Comparison of ENCODE assay signal across 14 cellular contexts in the genomic region with DNA sequence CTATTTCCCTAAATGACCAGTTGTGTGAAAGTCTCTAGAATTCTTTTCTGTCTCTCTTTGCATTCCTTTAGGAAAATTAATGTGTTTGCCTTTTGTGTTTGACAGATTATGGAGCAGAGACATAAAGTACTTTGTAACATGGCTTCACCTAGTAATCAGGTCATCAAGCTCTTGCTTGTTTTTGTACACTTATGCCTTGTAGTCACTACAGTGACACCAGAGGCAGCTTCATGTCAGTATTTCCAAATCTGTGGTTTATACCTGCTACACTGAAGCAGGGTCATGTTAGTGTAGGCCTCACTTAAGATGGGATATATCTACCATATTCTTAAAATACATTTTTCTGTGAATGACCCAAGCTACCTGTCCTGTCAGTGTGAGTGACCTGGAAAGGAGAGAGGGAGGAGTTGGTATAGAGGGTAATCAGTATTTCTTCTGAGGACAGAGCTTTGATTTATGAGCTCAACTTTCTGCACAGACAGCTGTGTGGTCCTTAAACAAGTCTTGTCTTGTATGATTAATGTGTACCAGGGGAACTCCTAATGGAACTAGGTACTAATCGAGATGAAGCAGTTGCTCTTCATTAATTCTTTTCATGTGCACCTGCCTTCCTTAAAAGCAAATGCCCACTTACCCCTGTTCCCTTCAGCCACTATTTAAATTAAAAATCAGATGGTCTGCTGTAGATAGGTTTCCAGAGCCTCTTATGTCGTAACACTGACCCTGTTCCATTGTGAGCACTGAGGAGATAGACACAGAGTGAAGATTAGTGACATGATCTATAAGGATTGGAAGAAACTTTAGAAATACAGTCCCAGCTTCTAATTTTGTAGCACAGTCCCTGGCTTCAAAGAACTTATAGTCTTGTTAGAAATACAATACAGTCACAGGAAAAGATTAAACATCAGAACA. TPM values are rescaled to one million over a fixed set of nuclear protein-coding genes. Genes with fewer than 3 reads are reported as not detected.
DNase-seq lines count a peak whose midpoint lies in the region; ATAC-seq and TF ChIP-seq lines count a peak whose summit lies in the region.
"Had no signal": no experiment of that assay in that cellular context is flagged by ENCODE, and none has a peak within 500 bp of the region (broad histone marks: within the 10 kb centered on the region; RNA-seq: fewer than 3 reads in every experiment).

No MANE protein-coding gene starts in this region.

- no peaks in the 10 kb centered on the region for H3K27me3 Mint-ChIP-seq in CD4-positive, alpha-beta memory T cell
- no peaks in the 10 kb centered on the region for H3K27me3 Mint-ChIP-seq in glutamatergic neuron (ENCODE audit: unreplicated experiment)

- no peak overlapping the region for H3K4me3 ChIP-seq in CD4-positive, alpha-beta memory T cell (ENCODE audit: low read length in 2 of 2)
- H3K4me3 ChIP-seq in Karpas-422 (ENCODE audit: low read length) = peak overlapping the region; percentile 23
- H3K4me3 ChIP-seq: spleen had no signal

- peaks cover 7 to 12% of the 10 kb centered on the region in 2 donors for H3K36me3 Mint-ChIP-seq in CD4-positive, alpha-beta memory T cell
- no peaks in the 10 kb centered on the region for H3K36me3 Mint-ChIP-seq in glutamatergic neuron (ENCODE audit: unreplicated experiment)

- H3K27ac Mint-ChIP-seq in CD4-positive, alpha-beta memory T cell = peak overlapping the region in 4 of 7 donors; percentile 6 to 75 (median 40)
- H3K27ac Mint-ChIP-seq in glutamatergic neuron (ENCODE audit: unreplicated experiment) = no peak overlapping the region

- no peaks in the 10 kb centered on the region for H3K27me3 ChIP-seq in CD4-positive, alpha-beta memory T cell (ENCODE audit: insufficient read depth, low read length)
- no peaks in the 10 kb centered on the region for H3K27me3 ChIP-seq in Karpas-422 (ENCODE audit: low read length)
- H3K27me3 ChIP-seq: spleen had no signal

- H3K27ac ChIP-seq in CD4-positive, alpha-beta memory T cell (ENCODE audit: low read depth, low read length) = no peak overlapping the region
- peak overlapping the region; percentile 87 for H3K27ac ChIP-seq in Karpas-422 (ENCODE audit: low read length)
- H3K27ac ChIP-seq: spleen had no signal

- H3K4me2 ChIP-seq in Karpas-422 (ENCODE audit: low read depth, low read length, poor library complexity, severe bottlenecking) = peak overlapping the region; percentile 48

- CTCF ChIA-PET in CD4-positive, alpha-beta memory T cell (lab: Charles Lee; ENCODE audit: partially characterized antibody) = interaction anchor here (0.9 to 3.4 kb wide), 4 partner anchors 10 to 132 kb away, joined by 3 to 20 read pairs (median 5); no protein-coding TSS in a partner anchor

- ATAC-seq in GM21390 (IDR thresholded peaks at IDR 0.05; ENCODE audit: unreplicated experiment) = no peak

- POLR2A ChIA-PET in CD4-positive, alpha-beta memory T cell (lab: Charles Lee; ENCODE audit: partially characterized antibody) = interaction anchor here (1.4 to 1.7 kb wide), 2 partner anchors 9 to 14 kb away, joined by 3 read pairs; no protein-coding TSS in a partner anchor

- H3K79me2 ChIP-seq in Karpas-422 (ENCODE audit: low read length) = peaks cover 75% of the 10 kb centered on the region

- H3K9me3 Mint-ChIP-seq in CD4-positive, alpha-beta memory T cell = no peaks in the 10 kb centered on the region
- no peaks in the 10 kb centered on the region for H3K9me3 Mint-ChIP-seq in glutamatergic neuron (ENCODE audit: unreplicated experiment)
- H3K9me3 Mint-ChIP-seq: activated T-cell treated with anti-CD3 and anti-CD28 coated beads, Interleukin-2, amount 50 U/mL, for 4 hours; immature natural killer cell had no signal

- H2AFZ ChIP-seq in Karpas-422 (ENCODE audit: low read length) = no peak overlapping the region

- no peak for TF ChIP-seq CTCF in glutamatergic neuron (IDR thresholded peaks at IDR 0.05; ENCODE audit: partially characterized antibody, unreplicated experiment)

- peaks cover 24 to 45% (median 35%) of the 10 kb centered on the region in 4 donors for H3K4me1 Mint-ChIP-seq in CD4-positive, alpha-beta memory T cell
- H3K4me1 Mint-ChIP-seq in glutamatergic neuron (ENCODE audit: low read depth, unreplicated experiment) = peaks cover 15% of the 10 kb centered on the region

- no peak for DNase-seq in CD4-positive, alpha-beta memory T cell
- DNase-seq in Karpas-422 = peak; percentile 89
- peak; percentile 26 for DNase-seq in OCI-M1 (lab: John Stamatoyannopoulos, UW)
- DNase-seq in glutamatergic neuron = no peak
- no peak for DNase-seq in stimulated activated CD4-positive, alpha-beta T cell treated with anti-CD3 and anti-CD28 coated beads, Interleukin-4, amount 100 ng/mL, for 4 hours
- no peak for DNase-seq in stimulated activated naive CD4-positive, alpha-beta T cell treated with Interleukin-2 at 50 U/mL for 16 hours (lab: John Stamatoyannopoulos, UW)
- no peak for DNase-seq in stimulated activated CD4-positive, alpha-beta T cell treated with anti-CD3 and anti-CD28 coated beads, Interleukin-4, amount 100 ng/mL, for 24 hours
- DNase-seq: activated T-cell treated with anti-CD3 and anti-CD28 coated beads, Interleukin-2, amount 50 U/mL, for 4 hours; immature natural killer cell; MM.1S; PC-3; spleen; T1000 had no signal

- H3K9me3 ChIP-seq in CD4-positive, alpha-beta memory T cell (ENCODE audit: control insufficient read depth in 1 of 2, low read length in 2 of 2) = no peaks in the 10 kb centered on the region
- H3K9me3 ChIP-seq in Karpas-422 (ENCODE audit: low read length) = no peaks in the 10 kb centered on the region
- H3K9me3 ChIP-seq: spleen had no signal

- H3K4me3 Mint-ChIP-seq in CD4-positive, alpha-beta memory T cell = no peak overlapping the region
- peak overlapping the region; percentile 21 for H3K4me3 Mint-ChIP-seq in glutamatergic neuron (ENCODE audit: unreplicated experiment)
- H3K4me3 Mint-ChIP-seq: activated T-cell treated with anti-CD3 and anti-CD28 coated beads, Interleukin-2, amount 50 U/mL, for 4 hours; immature natural killer cell had no signal

- H4K20me1 ChIP-seq in Karpas-422 (ENCODE audit: insufficient read depth, low read depth, low read length) = no peaks in the 10 kb centered on the region

- intact Hi-C loops in CD4-positive, alpha-beta memory T cell (cut with micrococcal nuclease) = no loop called here

- peaks cover 30% of the 10 kb centered on the region for H3K4me1 ChIP-seq in CD4-positive, alpha-beta memory T cell (ENCODE audit: insufficient read depth, low read length)
- peaks cover 99% of the 10 kb centered on the region for H3K4me1 ChIP-seq in Karpas-422 (ENCODE audit: low read length)

- peak overlapping the region; percentile 22; the same call in 1 of the 2 replicates for H3K9ac ChIP-seq in Karpas-422 (ENCODE audit: low read length)

- H3K9me2 ChIP-seq in Karpas-422 (replicated peaks; ENCODE audit: insufficient read depth, low read length) = no peaks in the 10 kb centered on the region

- H3K36me3 ChIP-seq in CD4-positive, alpha-beta memory T cell (ENCODE audit: insufficient read depth, low read length) = no peaks in the 10 kb centered on the region
- H3K36me3 ChIP-seq in Karpas-422 (ENCODE audit: insufficient read depth, low read length) = no peaks in the 10 kb centered on the region

RNA-seq across cellular contexts. Expression of gene MACO1, which starts 45.7 kb away (rescaled TPM):
- 10 to 100 TPM; 20.6 TPM for total RNA-seq in CD4-positive, alpha-beta memory T cell
- polyA plus RNA-seq in CD4-positive, alpha-beta memory T cell = 1 to 10 TPM; 3.1 to 8.4 TPM
- 29.7 and 31.4 TPM in 2 replicates for total RNA-seq in Karpas-422 (2014; rRNA removed; shearing (Covaris generic); ENCODE audit: low replicate concordance)
- 85.4 TPM for total RNA-seq in glutamatergic neuron (ENCODE audit: unreplicated experiment)

RNA-seq across cellular contexts. Expression of gene RHCE, which starts 55.8 kb away (rescaled TPM):
- not detected for total RNA-seq in CD4-positive, alpha-beta memory T cell
- under 1 TPM; 0.31 to 0.61 TPM for polyA plus RNA-seq in CD4-positive, alpha-beta memory T cell
- 3.1 TPM in 2 replicates for total RNA-seq in Karpas-422 (2014; rRNA removed; shearing (Covaris generic); ENCODE audit: low replicate concordance)
- 1.2 TPM for total RNA-seq in glutamatergic neuron (ENCODE audit: unreplicated experiment)
- polyA plus RNA-seq: immature natural killer cell had no signal

Comparison
In these comparisons a context has a peak if more than half of its experiments do, and no peak if none do; other contexts are left out.
1. DNase-seq: peak in Karpas-422 (single experiment) and OCI-M1 (single experiment); none in CD4-positive, alpha-beta memory T cell (0 of 5), glutamatergic neuron (single experiment), stimulated activated CD4-positive, alpha-beta T cell treated with anti-CD3 and anti-CD28 coated beads, Interleukin-4, amount 100 ng/mL, for 4 hours (0 of 2), stimulated activated naive CD4-positive, alpha-beta T cell treated with Interleukin-2 at 50 U/mL for 16 hours (single experiment) and stimulated activated CD4-positive, alpha-beta T cell treated with anti-CD3 and anti-CD28 coated beads, Interleukin-4, amount 100 ng/mL, for 24 hours (single experiment).